Comparison of ENCODE assay signal across 8 cellular contexts in genomic region chrX:154369453-154370299, GRCh38. TPM values are rescaled to one million over a fixed set of nuclear protein-coding genes. Genes with fewer than 3 reads are reported as not detected.
DNase-seq lines count a peak whose midpoint lies in the region; ATAC-seq and TF ChIP-seq lines count a peak whose summit lies in the region.

No MANE protein-coding gene starts in this region.

- ATAC-seq in T-helper 17 cell (peak; percentile 9), sciatic nerve (peak; percentile 83)

- peak overlapping the region; percentile 88 for H3K4me3 Mint-ChIP-seq in T-helper 17 cell

- H3K4me1 ChIP-seq in KMS-11 (ENCODE audit: low read depth, poor library complexity, severe bottlenecking), result peaks cover 38% of the 10 kb centered on the region

- H3K36me3 Mint-ChIP-seq in T-helper 17 cell (ENCODE audit: low read depth), result no peaks in the 10 kb centered on the region

- no peaks in the 10 kb centered on the region for H3K27me3 ChIP-seq in KMS-11 (ENCODE audit: insufficient read depth, low read depth)

- no peaks in the 10 kb centered on the region; the same call in 1 of the 2 replicates for H3K36me3 ChIP-seq in KMS-11 (ENCODE audit: insufficient read depth)

- in situ Hi-C loops in astrocyte of the spinal cord (cut with HindIII; ENCODE audit: low sequenced_read_pairs), result no loop called here

- DNase-seq in DMS153 (lab: John Stamatoyannopoulos, UW) (peak; percentile 65), T-helper 17 cell (peak; percentile 40 to 74 (median 60)), astrocyte of the spinal cord (ENCODE audit: low read depth, low spot score) (peak; percentile 96), iPS DF 19.7 (ENCODE audit: low read depth, low spot score) (peak; percentile 67), sciatic nerve (ENCODE audit: low spot score) (peak; percentile 88), cortex of kidney (lab: John Stamatoyannopoulos, UW) (no peak), NCI-H2029 (lab: John Stamatoyannopoulos, UW) (no peak)

- TF ChIP-seq CTCF in KMS-11 (conservative IDR thresholded peaks at IDR 0.05; ENCODE audit: low read depth, low read length) (no peak), astrocyte of the spinal cord (IDR thresholded peaks at IDR 0.05; ENCODE audit: low read depth, low read length) (no peak)

- peaks cover 11% of the 10 kb centered on the region for H3K4me1 Mint-ChIP-seq in T-helper 17 cell

- H3K27ac ChIP-seq in KMS-11, result peak overlapping the region; percentile 74

- H3K79me2 ChIP-seq in KMS-11 (ENCODE audit: insufficient read depth, low read depth), result peaks cover 44% of the 10 kb centered on the region

- no peak overlapping the region for H3K4me3 ChIP-seq in KMS-11 (IDR thresholded peaks at IDR 0.05; ENCODE audit: insufficient read depth, low read depth, low read length)
- peak overlapping the region; percentile 71 for H3K4me3 ChIP-seq in astrocyte of the spinal cord (ENCODE audit: low read depth, low read length)

- no peaks in the 10 kb centered on the region for H3K27me3 Mint-ChIP-seq in T-helper 17 cell

- H4K20me1 ChIP-seq in KMS-11 (ENCODE audit: insufficient read depth), result no peaks in the 10 kb centered on the region

- intact Hi-C loops in sciatic nerve (cut with DNase I), result no loop called here

- H3K9ac ChIP-seq in KMS-11, result peak overlapping the region; percentile 69

- peak overlapping the region; percentile 96 for H3K27ac Mint-ChIP-seq in T-helper 17 cell

- H2AFZ ChIP-seq in KMS-11 (ENCODE audit: low read depth), result no peak overlapping the region

- H3K9me3 ChIP-seq in T-helper 17 cell (ENCODE audit: control insufficient read depth, low read length, poor library complexity, severe bottlenecking), result no peaks in the 10 kb centered on the region

- peak overlapping the region; percentile 57 for H3K4me2 ChIP-seq in KMS-11

RNA-seq across cellular contexts. Expression of gene FLNA, which starts 4.8 kb away (rescaled TPM):
- total RNA-seq in T-helper 17 cell, result 1,000 to 10,000 TPM; 1,780 to 2,536 TPM
- total RNA-seq in sciatic nerve, result 1,228 TPM

RNA-seq across cellular contexts. Expression of gene EMD, which starts 9.4 kb away (rescaled TPM):
- total RNA-seq in T-helper 17 cell (100 to 1,000 TPM; 121 to 132 TPM), sciatic nerve (61.5 TPM)

RNA-seq across cellular contexts. Expression of gene RPL10, which starts 28.5 kb away (rescaled TPM):
- total RNA-seq in T-helper 17 cell (1,000 to 10,000 TPM; 4,596 to 4,820 TPM), sciatic nerve (2,095 TPM)

RNA-seq across cellular contexts. Expression of gene DNASE1L1, which starts 39.4 kb away (rescaled TPM):
- total RNA-seq in T-helper 17 cell, result 10 to 100 TPM; 20.5 to 22.6 TPM
- 18.4 TPM for total RNA-seq in sciatic nerve

RNA-seq across cellular contexts. Expression of gene TAFAZZIN, which starts 41.7 kb away (rescaled TPM):
- total RNA-seq in T-helper 17 cell (10 to 100 TPM; 84.1 to 95.7 TPM), sciatic nerve (56.7 TPM)

Comparison
In these comparisons a context has a peak if more than half of its experiments do, and no peak if none do; other contexts are left out.
1. DNase-seq: peak in DMS153 (single experiment), T-helper 17 cell (3 of 3), astrocyte of the spinal cord (single experiment), iPS DF 19.7 (single experiment) and sciatic nerve (single experiment); none in cortex of kidney (single experiment) and NCI-H2029 (single experiment).